In genomic region chr13:50448535-50448981, GRCh38 we compare ENCODE assay signal across 15 cellular contexts.
DNase-seq lines count a peak whose midpoint lies in the region; ATAC-seq and TF ChIP-seq lines count a peak whose summit lies in the region.
"Had no signal": no experiment of that assay in that cellular context is flagged by ENCODE, and none has a peak within 500 bp of the region (broad histone marks: within the 10 kb centered on the region; RNA-seq: fewer than 3 reads in every experiment).

No MANE protein-coding gene starts in this region.

- ATAC-seq in mucosa of descending colon (peak; percentile 64), natural killer cell (no peak)
- ATAC-seq: upper lobe of right lung had no signal

- H3K4me3 Mint-ChIP-seq in natural killer cell = no peak overlapping the region

- H3K36me3 ChIP-seq in mucosa of descending colon (ENCODE audit: low read depth) = no peaks in the 10 kb centered on the region
- H3K36me3 ChIP-seq: colonic mucosa, Peyer's patch, upper lobe of right lung had no signal

- POLR2A ChIA-PET in GM10248 (lab: Yijun Ruan, JAX) = no interaction called here

- H3K9me3 Mint-ChIP-seq in natural killer cell = no peaks in the 10 kb centered on the region

- DNase-seq in NCI-H187 treated with DMSO at 0.1 percent for 48 hours (lab: John Stamatoyannopoulos, UW) (peak; percentile 30), NCI-H187 (lab: John Stamatoyannopoulos, UW) (no peak), NCI-H2029 treated with DMSO at 0.1 percent for 48 hours (lab: John Stamatoyannopoulos, UW) (peak; percentile 15), astrocyte of the hippocampus (ENCODE audit: low read depth, low spot score) (peak; percentile 46), mucosa of descending colon (no peak), natural killer cell (no peak), GM10248 (ENCODE audit: extremely low spot score) (no peak), pons (ENCODE audit: low spot score) (no peak)
- DNase-seq: ACHN; activated CD4-positive, alpha-beta T cell treated with anti-CD3 and anti-CD28 coated beads for 4 hours; activated T-cell treated with anti-CD3 and anti-CD28 coated beads, Interleukin-2, amount 50 U/mL, for 48 hours; colonic mucosa; Peyer's patch; stimulated activated CD4-positive, alpha-beta T cell treated with anti-CD3 and anti-CD28 coated beads, Interleukin-1b, Interleukin-23, amount 100 ng/mL, for 48 hours; upper lobe of right lung had no signal

- no peak overlapping the region for H3K27ac Mint-ChIP-seq in natural killer cell

- peaks cover 10 to 16% of the 10 kb centered on the region in 2 donors for H3K4me1 Mint-ChIP-seq in natural killer cell

- CTCF ChIA-PET in GM10248 (lab: Yijun Ruan, JAX) = interaction anchor here (1.5 kb wide), 1 partner anchor 11 kb away, joined by 3 read pairs; no protein-coding TSS in a partner anchor

- peaks cover 0 to 5% of the 10 kb centered on the region in 2 donors for H3K27me3 Mint-ChIP-seq in natural killer cell (ENCODE audit: low read depth in 2 of 2)

- H3K4me1 ChIP-seq in mucosa of descending colon (ENCODE audit: low read depth) = no peaks in the 10 kb centered on the region
- H3K4me1 ChIP-seq: colonic mucosa, Peyer's patch, upper lobe of right lung had no signal

- H3K36me3 Mint-ChIP-seq in natural killer cell = no peaks in the 10 kb centered on the region

- intact Hi-C loops in mucosa of descending colon (cut with DNase I, micrococcal nuclease) (no loop called here), natural killer cell (cut with micrococcal nuclease) (no loop called here)

- no peak overlapping the region for H3K4me3 ChIP-seq in mucosa of descending colon
- H3K4me3 ChIP-seq: colonic mucosa, Peyer's patch, upper lobe of right lung had no signal

- no peak for TF ChIP-seq CTCF in mucosa of descending colon (IDR thresholded peaks at IDR 0.05)
- TF ChIP-seq CTCF in natural killer cell (IDR thresholded peaks at IDR 0.05) = no peak
- no peak for TF ChIP-seq CTCF in GM10248 (IDR thresholded peaks at IDR 0.05; ENCODE audit: control extremely low read depth, extremely low read depth, low read depth, missing control alignments)

- no peaks in the 10 kb centered on the region for H3K9me3 ChIP-seq in mucosa of descending colon
- H3K9me3 ChIP-seq: colonic mucosa, Peyer's patch, upper lobe of right lung had no signal

Comparison
In these comparisons a context has a peak if more than half of its experiments do, and no peak if none do; other contexts are left out.
1. DNase-seq: peak in NCI-H187 treated with DMSO at 0.1 percent for 48 hours (single experiment), NCI-H2029 treated with DMSO at 0.1 percent for 48 hours (single experiment) and astrocyte of the hippocampus (single experiment); none in NCI-H187 (0 of 2), mucosa of descending colon (0 of 3), natural killer cell (single experiment), GM10248 (single experiment) and pons (single experiment).